Comparison of ENCODE assay signal across 13 cellular contexts in genomic region chr9:37921546-37922300, GRCh38. TPM values are rescaled to one million over a fixed set of nuclear protein-coding genes. Genes with fewer than 3 reads are reported as not detected.
DNase-seq lines count a peak whose midpoint lies in the region; ATAC-seq, FAIRE-seq and TF ChIP-seq lines count a peak whose summit lies in the region.
"Had no signal": no experiment of that assay in that cellular context is flagged by ENCODE, and none has a peak within 500 bp of the region (broad histone marks: within the 10 kb centered on the region; RNA-seq: fewer than 3 reads in every experiment).

No MANE protein-coding gene starts in this region.

- peak; percentile 36 for TF ChIP-seq CTCF in astrocyte of the spinal cord (IDR thresholded peaks at IDR 0.05; ENCODE audit: low read depth, low read length)
- TF ChIP-seq CTCF in pancreas (IDR thresholded peaks at IDR 0.05): no peak
- TF ChIP-seq CTCF in BE2C (IDR thresholded peaks at IDR 0.05; ENCODE audit: low read depth, low read length): no peak

- H3K27me3 ChIP-seq in pancreas (no peaks in the 10 kb centered on the region), BE2C (no peaks in the 10 kb centered on the region)

- no peak for FAIRE-seq in pancreas (lab: Jason Lieb, UNC)
- FAIRE-seq: endothelial cell of umbilical vein, H54 had no signal

- peak overlapping the region in 3 of 4 donors; percentile 12 to 55 (median 18) for H3K27ac ChIP-seq in pancreas

- H3K36me3 ChIP-seq in pancreas (peaks cover 0 to 23% (median 5%) of the 10 kb centered on the region in 3 donors), BE2C (peaks cover 16% of the 10 kb centered on the region)

- in situ Hi-C loops in astrocyte of the spinal cord (cut with HindIII; ENCODE audit: low sequenced_read_pairs): no loop called here

- DNase-seq in DMS79 treated with DMSO at 0.1 percent for 48 hours (lab: John Stamatoyannopoulos, UW) (peak; percentile 78), astrocyte of the spinal cord (ENCODE audit: low read depth, low spot score) (peak; percentile 54), cardiac septum (ENCODE audit: low spot score) (peak; percentile 33), pancreas (peak in 1 of 6 donors; percentile 53), NCI-H2171 (lab: John Stamatoyannopoulos, UW) (no peak), BE2C (no peak), NCI-H2081 treated with DMSO at 0.1 percent for 48 hours (lab: John Stamatoyannopoulos, UW) (no peak)
- DNase-seq: activated CD8-positive, alpha-beta memory T cell treated with anti-CD3 and anti-CD28 coated beads, Interleukin-2, amount 50 U/mL, for 48 hours; NCI-H526 treated with DMSO at 0.1 percent for 48 hours; stimulated activated CD4-positive, alpha-beta T cell treated with anti-CD3 and anti-CD28 coated beads, Interleukin-15, amount 100 ng/mL, for 24 hours had no signal

- ATAC-seq in pancreas: peak in 3 of 4 donors; percentile 4 to 40 (median 8)
- ATAC-seq in GM18498 (IDR thresholded peaks at IDR 0.05; ENCODE audit: unreplicated experiment): no peak

- H3K4me3 ChIP-seq in astrocyte of the spinal cord (ENCODE audit: low read depth, low read length): no peak overlapping the region
- H3K4me3 ChIP-seq in pancreas: no peak overlapping the region
- no peak overlapping the region for H3K4me3 ChIP-seq in BE2C (ENCODE audit: low read depth, low read length)

- H3K4me1 ChIP-seq in pancreas (peaks cover 8 to 12% (median 12%) of the 10 kb centered on the region in 3 donors), BE2C (peaks cover 20% of the 10 kb centered on the region)

- no peaks in the 10 kb centered on the region for H3K9me3 ChIP-seq in pancreas
- H3K9me3 ChIP-seq in BE2C: no peaks in the 10 kb centered on the region

- intact Hi-C loops in cardiac septum (cut with DNase I): loop anchor here (5.0 kb wide), 1 partner anchor 86 kb away; no protein-coding TSS in a partner anchor
- intact Hi-C loops in pancreas (cut with DNase I): loop anchor here in 1 of 3 donors (10.0 kb wide), 1 partner anchor 163 kb away; no protein-coding TSS in a partner anchor

- 78% methylated on average over 15 of the region's 15 CpGs for WGBS in pancreas, 2 donors

RNA-seq across cellular contexts. Expression of gene SLC25A51, which starts 17.8 kb away (rescaled TPM):
- total RNA-seq in cardiac septum (29.0 TPM), pancreas (10 to 100 TPM; 11.6 to 19.0 (median 15.0) TPM)
- 1 to 10 TPM; 3.1 to 5.1 TPM for polyA plus RNA-seq in pancreas
- 6.5 TPM for polyA plus RNA-seq in BE2C (2012; ENCODE audit: insufficient read depth, insufficient read length, low read depth)

Comparison
In these comparisons a context has a peak if more than half of its experiments do, and no peak if none do; other contexts are left out.
1. DNase-seq: peak in DMS79 treated with DMSO at 0.1 percent for 48 hours (single experiment), astrocyte of the spinal cord (single experiment) and cardiac septum (single experiment); none in NCI-H2171 (single experiment), BE2C (single experiment) and NCI-H2081 treated with DMSO at 0.1 percent for 48 hours (single experiment).